Comparison of ENCODE assay signal across 23 cellular contexts in genomic region chr1:184739070-184739469, GRCh38.
"Had no signal": no experiment of that assay in that cellular context is flagged by ENCODE, and none has a peak within 500 bp of the region (broad histone marks: within the 10 kb centered on the region; RNA-seq: fewer than 3 reads in every experiment).

No MANE protein-coding gene starts in this region.

- H3K9me3 ChIP-seq: gastrocnemius medialis, left lung, mucosa of descending colon, neutrophil, psoas muscle, suprapubic skin, transverse colon, upper lobe of right lung, uterus had no signal

- H3K36me3 ChIP-seq: uterus had no signal

- H3K27me3 ChIP-seq: gastrocnemius medialis, left lung, neutrophil, suprapubic skin, transverse colon, upper lobe of right lung, uterus had no signal

- DNase-seq: effector memory CD8-positive, alpha-beta T cell; gastrocnemius medialis; head of caudate nucleus; left cardiac atrium; left lung; mesenchymal stem cell; mucosa of descending colon; naive B cell; psoas muscle; stimulated activated CD4-positive, alpha-beta T cell treated with anti-CD3 and anti-CD28 coated beads, Interleukin-15, amount 100 ng/mL, for 24 hours; stimulated activated CD4-positive, alpha-beta T cell treated with anti-CD3 and anti-CD28 coated beads, Interleukin-2, amount 100 ng/mL, for 48 hours; stimulated activated naive B cell treated with anti-CD40 and anti-IgM and Interleukin-4, amounts not matched to agents 10 μg/mL and 1 μg/mL and 100 μg/mL, for 72 hours; stimulated activated naive CD8-positive, alpha-beta T cell treated with anti-CD3 and anti-CD28 coated beads, Interleukin-15, amount 100 ng/mL, for 72 hours; transverse colon; upper lobe of right lung; uterus had no signal

- ATAC-seq: effector memory CD8-positive, alpha-beta T cell; gastrocnemius medialis; left cardiac atrium; left lung; mucosa of descending colon; natural killer cell treated with Interleukin-12 subunit alpha and Interleukin-12 subunit beta and Interleukin-15 and Interleukin-18, amount 100 ng/mL, for 72 hours; psoas muscle; right cardiac atrium; stimulated activated naive B cell treated with anti-CD40 and anti-IgM and Interleukin-4, amounts not matched to agents 10 μg/mL and 1 μg/mL and 100 μg/mL, for 72 hours; stimulated activated naive CD8-positive, alpha-beta T cell treated with anti-CD3 and anti-CD28 coated beads, Interleukin-15, amount 100 ng/mL, for 72 hours; upper lobe of right lung had no signal

- H3K4me3 ChIP-seq: coronary artery, gastrocnemius medialis, left lung, mucosa of descending colon, psoas muscle, skin epidermis, suprapubic skin, transverse colon, upper lobe of right lung, uterus had no signal

- H3K4me1 ChIP-seq: gastrocnemius medialis, parathyroid adenoma, suprapubic skin, uterus had no signal

- H3K27ac ChIP-seq: coronary artery, gastrocnemius medialis, left lung, parathyroid adenoma, psoas muscle, skin epidermis, suprapubic skin, transverse colon, upper lobe of right lung, uterus had no signal
